Comparison of ENCODE assay signal across 1 cellular context in genomic region chr15:100202309-100202943, GRCh38.
TF ChIP-seq lines count a peak whose summit lies in the region.

No MANE protein-coding gene starts in this region.

TF ChIP-seq in SK-N-SH treated with all-trans-retinoic acid at 6 μM for 48 hours, 23 proteins besides CTCF, POLR2A, EP300 and RAD21 (continued from another document):
- TF ChIP-seq BACH2 (CRISPR knock-in tag; IDR thresholded peaks at IDR 0.05; ENCODE audit: borderline replicate concordance) = no peak
- no peak for TF ChIP-seq OSR1 (CRISPR knock-in tag; IDR thresholded peaks at IDR 0.05)
- TF ChIP-seq ARNTL (CRISPR knock-in tag; IDR thresholded peaks at IDR 0.05; ENCODE audit: borderline replicate concordance, low read depth) = no peak
- no peak for TF ChIP-seq CSDC2 (CRISPR knock-in tag; IDR thresholded peaks at IDR 0.05)
- TF ChIP-seq RARB (CRISPR knock-in tag; IDR thresholded peaks at IDR 0.05) = no peak
